In the genomic region with DNA sequence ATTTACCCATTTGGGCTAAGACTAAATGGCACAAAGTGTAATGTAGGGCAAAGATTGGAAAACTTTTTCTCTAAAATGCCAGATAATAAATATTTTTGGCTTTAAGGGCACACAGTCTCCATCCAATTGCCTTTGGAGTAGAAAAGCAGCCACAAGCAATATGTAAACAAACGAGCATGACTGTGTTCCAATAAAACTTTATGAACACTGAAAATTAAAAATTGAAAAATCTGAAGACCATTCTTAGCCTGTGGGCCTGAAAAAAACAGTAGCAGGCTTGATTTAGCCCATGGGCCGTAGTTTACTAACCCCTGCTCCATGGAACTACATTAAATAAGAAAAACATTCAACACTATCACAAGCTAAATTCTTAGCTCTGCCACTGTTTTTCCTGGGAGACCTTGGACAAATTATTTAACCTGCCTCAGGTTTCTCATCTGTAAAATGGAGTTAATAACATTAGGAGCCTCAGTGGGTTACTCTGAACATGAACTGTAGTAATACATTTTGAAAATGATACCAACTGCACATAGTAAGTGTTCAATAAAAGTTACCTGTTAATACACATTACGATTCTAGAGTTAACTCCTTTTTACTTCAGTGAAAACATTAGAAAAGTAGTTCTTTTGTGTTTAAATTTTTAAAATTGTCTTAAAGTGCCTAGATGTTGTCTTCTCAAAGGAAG, we compare ENCODE assay signal across 9 cellular contexts. TPM values are rescaled to one million over a fixed set of nuclear protein-coding genes. Genes with fewer than 3 reads are reported as not detected.
DNase-seq lines count a peak whose midpoint lies in the region; ATAC-seq and TF ChIP-seq lines count a peak whose summit lies in the region.
"Had no signal": no experiment of that assay in that cellular context is flagged by ENCODE, and none has a peak within 500 bp of the region (broad histone marks: within the 10 kb centered on the region; RNA-seq: fewer than 3 reads in every experiment).

No MANE protein-coding gene starts in this region.

- H3K4me1 ChIP-seq in iPS-15b (ENCODE audit: control insufficient read depth, insufficient read depth, low read length) (peaks cover 7% of the 10 kb centered on the region), stomach (peaks cover 15 to 62% (median 40%) of the 10 kb centered on the region in 4 donors)

- H3K27ac ChIP-seq in stomach = peak overlapping the region in 2 of 5 donors; percentile 93 to 97

- ATAC-seq in WTC11 = no peak
- no peak for ATAC-seq in HG03442 (IDR thresholded peaks at IDR 0.05; ENCODE audit: unreplicated experiment)

- intact Hi-C loops in stomach (cut with DNase I; ENCODE audit: low total_unique reads) = no loop called here

- no peak overlapping the region for H3K27ac Mint-ChIP-seq in WTC11

- TF ChIP-seq EP300 in stomach (IDR thresholded peaks at IDR 0.05) = no peak

- peaks cover 23% of the 10 kb centered on the region for H3K4me1 Mint-ChIP-seq in WTC11

- peak; percentile 10 for DNase-seq in DMS 273 (lab: John Stamatoyannopoulos, UW; ENCODE audit: unreplicated experiment)
- DNase-seq in DMS 273 treated with DMSO at 0.1 percent for 48 hours (lab: John Stamatoyannopoulos, UW) = no peak
- DNase-seq in WTC11 (ENCODE audit: low spot score) = no peak
- no peak for DNase-seq in stomach
- DNase-seq in NCI-H2081 (lab: John Stamatoyannopoulos, UW) = no peak
- DNase-seq in NCI-H1105 (lab: John Stamatoyannopoulos, UW) = no peak
- DNase-seq: NCI-H2171 had no signal

- H3K27me3 Mint-ChIP-seq in WTC11 (ENCODE audit: low read depth) = peaks cover 21% of the 10 kb centered on the region

- POLR2A ChIA-PET in WTC11 (lab: Charles Lee) = no interaction called here

- WGBS in stomach, 5 donors = 63 to 70% (median 66%) methylated on average over 3 of the region's 3 CpGs

- no peak for TF ChIP-seq CTCF in WTC11 (IDR thresholded peaks at IDR 0.05)
- no peak for TF ChIP-seq CTCF in stomach (IDR thresholded peaks at IDR 0.05)

- CTCF ChIA-PET in WTC11 (lab: Charles Lee) = interaction anchor here (1.0 to 2.6 kb wide), 5 partner anchors 11 to 377 kb away, joined by 3 to 20 read pairs (median 4); no protein-coding TSS in a partner anchor

- H3K4me3 Mint-ChIP-seq in WTC11 = peak overlapping the region; percentile 82

- TF ChIP-seq POLR2A in stomach (IDR thresholded peaks at IDR 0.05) = no peak

- no peak overlapping the region for H3K9ac ChIP-seq in iPS-15b (ENCODE audit: low read depth, low read length)

- H3K9me3 Mint-ChIP-seq in WTC11 = peaks cover 6% of the 10 kb centered on the region; the same call in 1 of the 2 replicates

- H3K9me3 ChIP-seq in iPS-15b (ENCODE audit: control insufficient read depth, insufficient read depth, low read length) (no peaks in the 10 kb centered on the region), stomach (no peaks in the 10 kb centered on the region)

- no peaks in the 10 kb centered on the region for H3K36me3 Mint-ChIP-seq in WTC11

- peaks cover 10% of the 10 kb centered on the region for H3K27me3 ChIP-seq in iPS-15b (ENCODE audit: control insufficient read depth, insufficient read depth, low read length)
- H3K27me3 ChIP-seq in stomach = no peaks in the 10 kb centered on the region

- H3K4me3 ChIP-seq in iPS-15b (ENCODE audit: low read depth, low read length) (peak overlapping the region; percentile 77), stomach (peak overlapping the region; percentile 75 to 97 (median 85))

- H3K36me3 ChIP-seq in iPS-15b (ENCODE audit: control insufficient read depth, insufficient read depth, low read length) (no peaks in the 10 kb centered on the region), stomach (no peaks in the 10 kb centered on the region)

TF ChIP-seq in WTC11, 78 proteins besides CTCF, POLR2A, EP300 and RAD21:
- no peak for TF ChIP-seq SMAD4 (CRISPR knock-in tag; IDR thresholded peaks at IDR 0.05)
- no peak for TF ChIP-seq ZNF263 (CRISPR knock-in tag; IDR thresholded peaks at IDR 0.05; ENCODE audit: low read depth)
- TF ChIP-seq GTF2I (CRISPR knock-in tag; conservative IDR thresholded peaks at IDR 0.05) = no peak
- TF ChIP-seq NFATC4 (CRISPR knock-in tag; IDR thresholded peaks at IDR 0.05) = no peak
- no peak for TF ChIP-seq MYBL2 (CRISPR knock-in tag; IDR thresholded peaks at IDR 0.05)
- no peak for TF ChIP-seq TP53 (CRISPR knock-in tag; IDR thresholded peaks at IDR 0.05)
- TF ChIP-seq, protein P1, sequence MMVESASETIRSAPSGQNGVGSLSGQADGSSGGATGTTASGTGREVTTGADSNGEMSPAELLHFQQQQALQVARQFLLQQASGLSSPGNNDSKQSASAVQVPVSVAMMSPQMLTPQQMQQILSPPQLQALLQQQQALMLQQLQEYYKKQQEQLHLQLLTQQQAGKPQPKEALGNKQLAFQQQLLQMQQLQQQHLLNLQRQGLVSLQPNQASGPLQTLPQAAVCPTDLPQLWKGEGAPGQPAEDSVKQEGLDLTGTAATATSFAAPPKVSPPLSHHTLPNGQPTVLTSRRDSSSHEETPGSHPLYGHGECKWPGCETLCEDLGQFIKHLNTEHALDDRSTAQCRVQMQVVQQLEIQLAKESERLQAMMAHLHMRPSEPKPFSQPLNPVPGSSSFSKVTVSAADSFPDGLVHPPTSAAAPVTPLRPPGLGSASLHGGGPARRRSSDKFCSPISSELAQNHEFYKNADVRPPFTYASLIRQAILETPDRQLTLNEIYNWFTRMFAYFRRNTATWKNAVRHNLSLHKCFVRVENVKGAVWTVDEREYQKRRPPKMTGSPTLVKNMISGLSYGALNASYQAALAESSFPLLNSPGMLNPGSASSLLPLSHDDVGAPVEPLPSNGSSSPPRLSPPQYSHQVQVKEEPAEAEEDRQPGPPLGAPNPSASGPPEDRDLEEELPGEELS (CRISPR knock-in tag; IDR thresholded peaks at IDR 0.05) = no peak
- no peak for TF ChIP-seq ZNF121 (CRISPR knock-in tag; IDR thresholded peaks at IDR 0.05)

RNA-seq across cellular contexts. Expression of a gene that starts 1.3 kb away (rescaled TPM):
- 1.3 to 2.3 TPM (median 2.1 TPM) in 3 replicates for total RNA-seq in WTC11 (2021)
- 10 to 100 TPM in 3 of 5 donors, 1 to 10 TPM in 2; 2.6 to 37.5 (median 11.2) TPM for total RNA-seq in stomach
- 10 to 100 TPM in 1 of 3 donors, 1 to 10 TPM in 2; 6.4 to 10.7 (median 9.5) TPM for polyA plus RNA-seq in stomach

RNA-seq across cellular contexts. Expression of a gene that starts 26.7 kb away (rescaled TPM):
- total RNA-seq in WTC11 (2021) = 42.1 to 46.2 TPM (median 44.5 TPM) in 3 replicates
- 100 to 1,000 TPM in 1 of 5 donors, 10 to 100 TPM in 4; 10.1 to 239 (median 26.3) TPM for total RNA-seq in stomach
- 10 to 100 TPM; 17.9 to 28.4 (median 22.0) TPM for polyA plus RNA-seq in stomach
